8 cellular contexts compared by ENCODE assay signal in genomic region chr20:41249781-41250281, GRCh38.
A peak's percentile ranks its signal among the peaks of the same experiment; 100 is the strongest.
DNase-seq lines count a peak whose midpoint lies in the region; ATAC-seq and TF ChIP-seq lines count a peak whose summit lies in the region.

No MANE protein-coding gene starts in this region.

- no peak overlapping the region for H3K4me3 Mint-ChIP-seq in progenitor cell of endocrine pancreas (ENCODE audit: low read depth)

- TF ChIP-seq RAD21 in SK-N-SH (IDR thresholded peaks at IDR 0.05; ENCODE audit: low read length) = peak; percentile 47

- CTCF ChIA-PET in SK-N-SH (lab: Yijun Ruan, JAX) = interaction anchor here (0.8 to 1.4 kb wide), 5 partner anchors 17 to 90 kb away, joined by 3 to 6 read pairs (median 4); no protein-coding TSS in a partner anchor

- peaks cover 10% of the 10 kb centered on the region for H3K79me2 ChIP-seq in SK-N-SH (ENCODE audit: insufficient read depth)

- no peaks in the 10 kb centered on the region for H3K36me3 ChIP-seq in SK-N-SH (replicated peaks in 1 of 2; ENCODE audit: control insufficient read depth in 1 of 2, insufficient read depth in 2 of 2, low read length in 1 of 2)

- no peak for TF ChIP-seq EP300 in SK-N-SH (IDR thresholded peaks at IDR 0.05; ENCODE audit: borderline replicate concordance in 1 of 2, low read depth in 1 of 2, low read length in 1 of 2)

- peaks cover 3% of the 10 kb centered on the region for H3K4me1 Mint-ChIP-seq in progenitor cell of endocrine pancreas (ENCODE audit: low read depth)

- H4K20me1 ChIP-seq in SK-N-SH (ENCODE audit: insufficient read depth) = no peaks in the 10 kb centered on the region

- H3K9me3 ChIP-seq in SK-N-SH = no peaks in the 10 kb centered on the region

- peak overlapping the region; percentile 24 to 90; a peak in 3 of 4 replicates for H3K27ac ChIP-seq in SK-N-SH (ENCODE audit: low read depth in 2 of 2, low read length in 1 of 2)

- no peak overlapping the region for H3K27ac Mint-ChIP-seq in progenitor cell of endocrine pancreas

- 81% methylated on average over 4 of the region's 4 CpGs for WGBS in SK-N-SH (ENCODE audit: low lambda C conversion rate)

- peak overlapping the region in 1 of 2 experiments; percentile 20; a peak in 1 of 4 replicates for H3K4me3 ChIP-seq in SK-N-SH (ENCODE audit: low read depth in 2 of 2, low read length in 1 of 2)

- H3K4me2 ChIP-seq in SK-N-SH = peak overlapping the region; percentile 51

- H2AFZ ChIP-seq in SK-N-SH (ENCODE audit: low read depth) = peak overlapping the region; percentile 57

- DNase-seq in DMS 273 (lab: John Stamatoyannopoulos, UW; ENCODE audit: unreplicated experiment) = peak; percentile 24
- no peak for DNase-seq in DMS 273 treated with DMSO at 0.1 percent for 48 hours (lab: John Stamatoyannopoulos, UW)
- DNase-seq in SK-N-SH = peak; percentile 18
- DNase-seq in globus pallidus (ENCODE audit: low spot score) = peak; percentile 74
- no peak for DNase-seq in progenitor cell of endocrine pancreas (ENCODE audit: low spot score, unreplicated experiment)
- no peak for DNase-seq in omental fat pad (ENCODE audit: low spot score)
- no peak for DNase-seq in NCI-H1092 (lab: John Stamatoyannopoulos, UW)
- DNase-seq in stimulated activated naive CD4-positive, alpha-beta T cell (lab: John Stamatoyannopoulos, UW) = no peak

- H3K27me3 Mint-ChIP-seq in progenitor cell of endocrine pancreas = no peaks in the 10 kb centered on the region

- peaks cover 0 to 21% of the 10 kb centered on the region in 2 experiments; a peak in 3 of 4 replicates for H3K4me1 ChIP-seq in SK-N-SH (ENCODE audit: control insufficient read depth in 1 of 2, insufficient read depth in 2 of 2, low read depth in 1 of 2, low read length in 1 of 2)

- POLR2A ChIA-PET in SK-N-SH (lab: Yijun Ruan, JAX) = no interaction called here

- no peaks in the 10 kb centered on the region for H3K27me3 ChIP-seq in SK-N-SH (ENCODE audit: insufficient read depth)

- H3K9me2 ChIP-seq in SK-N-SH = no peaks in the 10 kb centered on the region

- peak overlapping the region; percentile 54 for H3K9ac ChIP-seq in SK-N-SH

- no peaks in the 10 kb centered on the region for H3K36me3 Mint-ChIP-seq in progenitor cell of endocrine pancreas (ENCODE audit: insufficient read depth)

- H3K9me3 Mint-ChIP-seq in progenitor cell of endocrine pancreas (ENCODE audit: low read depth) = no peaks in the 10 kb centered on the region

- TF ChIP-seq CTCF in SK-N-SH (IDR thresholded peaks at IDR 0.05) = peak; percentile 39
- TF ChIP-seq CTCF in progenitor cell of endocrine pancreas (IDR thresholded peaks at IDR 0.05; ENCODE audit: unreplicated experiment) = peak; percentile 35
- TF ChIP-seq CTCF in omental fat pad (IDR thresholded peaks at IDR 0.05) = no peak

- ATAC-seq in omental fat pad (ENCODE audit: low FRiP score) = no peak

- peaks cover 20% of the 10 kb centered on the region for H3F3A ChIP-seq in SK-N-SH (replicated peaks; ENCODE audit: insufficient read depth)

TF ChIP-seq in SK-N-SH, 30 proteins besides CTCF, POLR2A, EP300 and RAD21:
- TF ChIP-seq TAF1 (IDR thresholded peaks at IDR 0.05; ENCODE audit: borderline replicate concordance, low read depth, low read length) (no peak), POLR2AphosphoS5 (IDR thresholded peaks at IDR 0.05; ENCODE audit: low read depth, low read length) (no peak), RFX5 (IDR thresholded peaks at IDR 0.05; ENCODE audit: low read length) (no peak), NRF1 (IDR thresholded peaks at IDR 0.05; ENCODE audit: low read depth, low read length) (no peak), TEAD4 (IDR thresholded peaks at IDR 0.05; ENCODE audit: borderline replicate concordance, insufficient read depth) (no peak), MAX (IDR thresholded peaks at IDR 0.05; ENCODE audit: low read depth) (no peak), CHD2 (IDR thresholded peaks at IDR 0.05; ENCODE audit: low read length, partially characterized antibody) (no peak)

Comparison
In these comparisons a context has a peak if more than half of its experiments do, and no peak if none do; other contexts are left out.
1. DNase-seq: peak in DMS 273 (single experiment), SK-N-SH (single experiment) and globus pallidus (single experiment); none in DMS 273 treated with DMSO at 0.1 percent for 48 hours (single experiment), progenitor cell of endocrine pancreas (single experiment), omental fat pad (single experiment), NCI-H1092 (single experiment) and stimulated activated naive CD4-positive, alpha-beta T cell (0 of 6).
2. CTCF ChIP-seq: peak in SK-N-SH (single experiment) and progenitor cell of endocrine pancreas (single experiment); none in omental fat pad (0 of 3).